17 cellular contexts compared by ENCODE assay signal in the genomic region with DNA sequence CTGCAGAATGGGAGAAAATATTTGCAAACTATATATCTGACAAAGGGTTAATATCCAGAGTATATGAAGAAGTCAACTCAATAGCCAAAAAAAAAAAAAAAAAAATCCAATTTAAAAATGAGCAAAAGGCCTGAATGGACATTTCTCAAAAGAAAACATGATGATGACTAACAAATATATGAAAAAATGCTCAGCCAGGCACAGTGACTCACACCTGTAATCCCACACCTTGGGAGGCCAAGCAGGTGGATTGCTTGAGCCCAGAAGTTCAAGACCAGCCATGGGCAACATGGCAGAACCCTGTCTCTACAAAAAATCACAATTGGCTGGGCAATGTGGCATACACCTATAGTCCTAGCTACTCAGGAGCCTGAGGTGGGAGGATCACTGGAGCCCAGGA. TPM values are rescaled to one million over a fixed set of nuclear protein-coding genes. Genes with fewer than 3 reads are reported as not detected.
DNase-seq lines count a peak whose midpoint lies in the region; ATAC-seq and TF ChIP-seq lines count a peak whose summit lies in the region.
"Had no signal": no experiment of that assay in that cellular context is flagged by ENCODE, and none has a peak within 500 bp of the region (broad histone marks: within the 10 kb centered on the region; RNA-seq: fewer than 3 reads in every experiment).

No MANE protein-coding gene starts in this region.

- H3K9me3 Mint-ChIP-seq in CD14-positive monocyte (peaks cover 0 to 11% (median 0%) of the 10 kb centered on the region in 7 donors), brain (peaks cover 22 to 44% (median 38%) of the 10 kb centered on the region in 5 experiments), nephron (peaks cover 34% of the 10 kb centered on the region)
- peaks cover 4% of the 10 kb centered on the region for H3K9me3 Mint-ChIP-seq in CD4-positive, alpha-beta T cell
- peaks cover 4% of the 10 kb centered on the region for H3K9me3 Mint-ChIP-seq in activated CD4-positive, alpha-beta memory T cell treated with anti-CD3 and anti-CD28 coated beads, Interleukin-2, amount 10 ng/mL, durations not matched to agents 7 days and 5 days

- no peak for ATAC-seq in CD4-positive, alpha-beta T cell (ENCODE audit: poor library complexity)
- ATAC-seq: CD8-positive, alpha-beta T cell had no signal

- H3K9me3 ChIP-seq in CD4-positive, alpha-beta T cell (ENCODE audit: control insufficient read depth, low read length) = no peaks in the 10 kb centered on the region
- H3K9me3 ChIP-seq: HAP-1 had no signal

- no peak for DNase-seq in CD14-positive monocyte (ENCODE audit: low spot score)
- no peak for DNase-seq in CD4-positive, alpha-beta T cell
- DNase-seq in activated CD4-positive, alpha-beta memory T cell treated with anti-CD3 and anti-CD28 coated beads, Interleukin-2, amount 10 ng/mL, durations not matched to agents 7 days and 5 days = no peak
- DNase-seq in globus pallidus (ENCODE audit: low spot score) = no peak
- no peak for DNase-seq in RPMI8226
- DNase-seq: CD8-positive, alpha-beta T cell; DMS79 treated with DMSO at 0.1 percent for 48 hours; IMR-90; Kasumi-1; MV-4-11; NCI-H1417; NCI-H187 treated with DMSO at 0.1 percent for 48 hours; NCI-H526 treated with DMSO at 0.1 percent for 48 hours had no signal

- POLR2A ChIA-PET in CD4-positive, alpha-beta T cell (lab: Charles Lee) = no interaction called here
- POLR2A ChIA-PET in activated CD4-positive, alpha-beta memory T cell treated with anti-CD3 and anti-CD28 coated beads, Interleukin-2, amount 10 ng/mL, durations not matched to agents 7 days and 5 days (lab: Charles Lee) = no interaction called here

- H3K27me3 ChIP-seq in CD4-positive, alpha-beta T cell (ENCODE audit: control insufficient read depth, insufficient read depth, low read length) = no peaks in the 10 kb centered on the region

- peaks cover 3 to 15% of the 10 kb centered on the region in 2 donors for H3K36me3 Mint-ChIP-seq in CD14-positive monocyte
- H3K36me3 Mint-ChIP-seq in CD4-positive, alpha-beta T cell (ENCODE audit: low read depth) = peaks cover 8% of the 10 kb centered on the region
- peaks cover 49% of the 10 kb centered on the region for H3K36me3 Mint-ChIP-seq in brain
- peaks cover 39% of the 10 kb centered on the region for H3K36me3 Mint-ChIP-seq in nephron (ENCODE audit: low read depth)
- peaks cover 3% of the 10 kb centered on the region for H3K36me3 Mint-ChIP-seq in activated CD4-positive, alpha-beta memory T cell treated with anti-CD3 and anti-CD28 coated beads, Interleukin-2, amount 10 ng/mL, durations not matched to agents 7 days and 5 days (ENCODE audit: low read depth)
- H3K36me3 Mint-ChIP-seq: CD8-positive, alpha-beta T cell had no signal

- CTCF ChIA-PET in CD4-positive, alpha-beta T cell (lab: Charles Lee) = no interaction called here
- CTCF ChIA-PET in activated CD4-positive, alpha-beta memory T cell treated with anti-CD3 and anti-CD28 coated beads, Interleukin-2, amount 10 ng/mL, durations not matched to agents 7 days and 5 days (lab: Charles Lee) = no interaction called here

- intact Hi-C loops in CD14-positive monocyte (cut with micrococcal nuclease) = loop anchor here in 1 of 2 donors (10.0 kb wide), 1 partner anchor 81 kb away; the partner anchor contains the start of gene RNF146
- intact Hi-C loops in CD4-positive, alpha-beta T cell (cut with DNase I, micrococcal nuclease) = no loop called here

- TF ChIP-seq CTCF in CD14-positive monocyte (IDR thresholded peaks at IDR 0.05) (no peak), brain (conservative IDR thresholded peaks at IDR 0.05) (no peak), nephron (IDR thresholded peaks at IDR 0.05; ENCODE audit: unreplicated experiment in 3 of 3) (no peak)
- TF ChIP-seq CTCF in CD4-positive, alpha-beta T cell (IDR thresholded peaks at IDR 0.05) = no peak

- H3K4me3 Mint-ChIP-seq in CD14-positive monocyte = no peak overlapping the region
- peak overlapping the region; percentile 22 for H3K4me3 Mint-ChIP-seq in CD4-positive, alpha-beta T cell
- peak overlapping the region in 3 of 5 experiments; percentile 45 to 55 (median 47) for H3K4me3 Mint-ChIP-seq in brain
- peak overlapping the region in 2 of 3 experiments; percentile 26 to 42 for H3K4me3 Mint-ChIP-seq in nephron
- no peak overlapping the region for H3K4me3 Mint-ChIP-seq in activated CD4-positive, alpha-beta memory T cell treated with anti-CD3 and anti-CD28 coated beads, Interleukin-2, amount 10 ng/mL, durations not matched to agents 7 days and 5 days
- H3K4me3 Mint-ChIP-seq: B cell; CD8-positive, alpha-beta T cell had no signal

- H3K27ac Mint-ChIP-seq in CD14-positive monocyte (peak overlapping the region; percentile 42 to 95 (median 81)), brain (no peak overlapping the region), nephron (no peak overlapping the region)
- H3K27ac Mint-ChIP-seq in CD4-positive, alpha-beta T cell = no peak overlapping the region
- no peak overlapping the region for H3K27ac Mint-ChIP-seq in activated CD4-positive, alpha-beta memory T cell treated with anti-CD3 and anti-CD28 coated beads, Interleukin-2, amount 10 ng/mL, durations not matched to agents 7 days and 5 days
- H3K27ac Mint-ChIP-seq: B cell; CD8-positive, alpha-beta T cell had no signal

- H3K27ac ChIP-seq in CD4-positive, alpha-beta T cell (ENCODE audit: low read depth, low read length) = no peak overlapping the region

- no peaks in the 10 kb centered on the region for H3K27me3 Mint-ChIP-seq in CD14-positive monocyte (ENCODE audit: low read depth in 3 of 3)
- no peaks in the 10 kb centered on the region for H3K27me3 Mint-ChIP-seq in CD4-positive, alpha-beta T cell
- H3K27me3 Mint-ChIP-seq in brain = no peaks in the 10 kb centered on the region
- no peaks in the 10 kb centered on the region for H3K27me3 Mint-ChIP-seq in nephron (ENCODE audit: low read depth)
- H3K27me3 Mint-ChIP-seq in activated CD4-positive, alpha-beta memory T cell treated with anti-CD3 and anti-CD28 coated beads, Interleukin-2, amount 10 ng/mL, durations not matched to agents 7 days and 5 days = no peaks in the 10 kb centered on the region
- H3K27me3 Mint-ChIP-seq: B cell had no signal

- H3K4me1 Mint-ChIP-seq in CD14-positive monocyte = peaks cover 47% of the 10 kb centered on the region
- no peaks in the 10 kb centered on the region for H3K4me1 Mint-ChIP-seq in CD4-positive, alpha-beta T cell (ENCODE audit: low read depth)
- no peaks in the 10 kb centered on the region for H3K4me1 Mint-ChIP-seq in brain
- no peaks in the 10 kb centered on the region for H3K4me1 Mint-ChIP-seq in nephron
- peaks cover 4% of the 10 kb centered on the region for H3K4me1 Mint-ChIP-seq in activated CD4-positive, alpha-beta memory T cell treated with anti-CD3 and anti-CD28 coated beads, Interleukin-2, amount 10 ng/mL, durations not matched to agents 7 days and 5 days

RNA-seq across cellular contexts. Expression of gene ECHDC1, which starts 2.1 kb away (rescaled TPM):
- polyA plus RNA-seq in CD14-positive monocyte (100 to 1,000 TPM; 102 to 104 TPM), brain (ENCODE audit: insufficient read depth, low read depth, low replicate concordance) (19.6 TPM)
- total RNA-seq in CD4-positive, alpha-beta T cell = 1 to 10 TPM; 6.5 to 7.4 TPM
- 10 to 100 TPM; 35.1 to 35.5 TPM for total RNA-seq in activated CD4-positive, alpha-beta memory T cell treated with anti-CD3 and anti-CD28 coated beads, Interleukin-2, amount 10 ng/mL, durations not matched to agents 7 days and 5 days

Comparison
In these comparisons a context has a peak if more than half of its experiments do, and no peak if none do; other contexts are left out.
1. H3K27ac Mint-ChIP-seq: peak in CD14-positive monocyte (7 of 7); none in CD4-positive, alpha-beta T cell (single experiment), brain (0 of 5), nephron (0 of 3) and activated CD4-positive, alpha-beta memory T cell treated with anti-CD3 and anti-CD28 coated beads, Interleukin-2, amount 10 ng/mL, durations not matched to agents 7 days and 5 days (single experiment).
2. H3K4me3 Mint-ChIP-seq: peak in CD4-positive, alpha-beta T cell (single experiment), brain (3 of 5) and nephron (2 of 3); none in CD14-positive monocyte (0 of 2) and activated CD4-positive, alpha-beta memory T cell treated with anti-CD3 and anti-CD28 coated beads, Interleukin-2, amount 10 ng/mL, durations not matched to agents 7 days and 5 days (single experiment).
3. RNA of gene ECHDC1, which starts 2.1 kb away (total RNA-seq): 35.1 to 35.5 TPM in activated CD4-positive, alpha-beta memory T cell treated with anti-CD3 and anti-CD28 coated beads, Interleukin-2, amount 10 ng/mL, durations not matched to agents 7 days and 5 days; 6.5 to 7.4 TPM in CD4-positive, alpha-beta T cell; every median in the first group is over 4 times any median in the second.